1 cellular context compared by ENCODE assay signal in the genomic region with DNA sequence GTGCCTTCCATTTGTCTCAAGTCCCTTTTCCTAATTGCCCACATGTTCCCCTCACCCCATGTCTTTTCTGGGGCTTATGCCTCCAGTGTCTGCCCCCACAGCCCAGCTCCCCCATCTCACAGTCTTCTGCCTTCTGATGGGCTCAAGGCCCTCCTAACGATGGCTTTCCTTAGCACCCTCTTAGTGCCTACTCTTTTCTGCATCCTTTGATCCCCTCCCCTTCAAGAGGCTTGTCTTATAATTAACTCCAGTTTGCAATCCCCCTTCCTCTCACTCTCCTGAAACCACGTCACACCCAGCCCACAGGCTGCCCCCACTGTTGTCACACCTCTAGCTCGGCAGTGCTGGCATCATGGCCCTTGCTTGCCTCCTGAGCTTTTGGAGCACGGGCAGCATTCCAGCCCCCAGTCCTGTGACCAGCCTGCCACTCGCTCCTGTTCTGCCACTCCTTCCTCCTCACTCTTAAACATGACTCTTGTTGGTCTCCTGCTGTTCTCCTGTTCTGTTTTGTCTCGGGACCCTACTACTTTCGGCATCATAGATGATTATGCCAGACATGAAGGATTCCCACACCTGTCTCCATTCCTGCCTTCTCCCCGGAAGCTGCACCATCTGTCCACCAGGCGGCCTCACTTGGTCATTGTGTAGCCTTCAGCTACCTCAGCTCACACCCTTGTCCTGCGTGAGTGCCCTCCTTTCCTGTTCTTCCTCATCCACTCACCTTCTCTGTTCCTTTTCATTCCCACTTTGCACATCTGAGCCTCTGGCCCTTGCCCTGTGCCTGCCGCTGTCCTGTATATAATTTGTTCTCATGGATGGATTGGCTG.
TF ChIP-seq lines count a peak whose summit lies in the region.

No MANE protein-coding gene starts in this region.

TF ChIP-seq in WTC11, 78 proteins besides CTCF, POLR2A, EP300 and RAD21 (continued from another document):
- TF ChIP-seq NFE2L1 (CRISPR knock-in tag; IDR thresholded peaks at IDR 0.05) (no peak), ZNF317 (CRISPR knock-in tag; IDR thresholded peaks at IDR 0.05; ENCODE audit: borderline replicate concordance, low read depth) (no peak), ZNF416 (CRISPR knock-in tag; IDR thresholded peaks at IDR 0.05) (no peak), MXD4 (CRISPR knock-in tag; IDR thresholded peaks at IDR 0.05; ENCODE audit: borderline replicate concordance) (no peak), ZNF219 (CRISPR knock-in tag; IDR thresholded peaks at IDR 0.05; ENCODE audit: borderline replicate concordance) (no peak), RORB (CRISPR knock-in tag; IDR thresholded peaks at IDR 0.05) (no peak), JUN (CRISPR knock-in tag; IDR thresholded peaks at IDR 0.05) (no peak), FOXP4 (CRISPR knock-in tag; IDR thresholded peaks at IDR 0.05) (no peak), ATF6 (CRISPR knock-in tag; IDR thresholded peaks at IDR 0.05) (no peak), SOX15 (CRISPR knock-in tag; IDR thresholded peaks at IDR 0.05) (no peak), GABPB1 (CRISPR knock-in tag; IDR thresholded peaks at IDR 0.05) (no peak), ZBTB21 (CRISPR knock-in tag; IDR thresholded peaks at IDR 0.05; ENCODE audit: borderline replicate concordance) (no peak), AFF4 (CRISPR knock-in tag; IDR thresholded peaks at IDR 0.05; ENCODE audit: borderline replicate concordance) (no peak), PRDM15 (CRISPR knock-in tag; IDR thresholded peaks at IDR 0.05) (no peak)
- TF ChIP-seq, protein P1, sequence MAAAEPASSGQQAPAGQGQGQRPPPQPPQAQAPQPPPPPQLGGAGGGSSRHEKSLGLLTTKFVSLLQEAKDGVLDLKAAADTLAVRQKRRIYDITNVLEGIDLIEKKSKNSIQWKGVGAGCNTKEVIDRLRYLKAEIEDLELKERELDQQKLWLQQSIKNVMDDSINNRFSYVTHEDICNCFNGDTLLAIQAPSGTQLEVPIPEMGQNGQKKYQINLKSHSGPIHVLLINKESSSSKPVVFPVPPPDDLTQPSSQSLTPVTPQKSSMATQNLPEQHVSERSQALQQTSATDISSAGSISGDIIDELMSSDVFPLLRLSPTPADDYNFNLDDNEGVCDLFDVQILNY (CRISPR knock-in tag; IDR thresholded peaks at IDR 0.05) = no peak
TF ChIP-seq in WTC11: peak in this region for 0.
